In the genomic region with DNA sequence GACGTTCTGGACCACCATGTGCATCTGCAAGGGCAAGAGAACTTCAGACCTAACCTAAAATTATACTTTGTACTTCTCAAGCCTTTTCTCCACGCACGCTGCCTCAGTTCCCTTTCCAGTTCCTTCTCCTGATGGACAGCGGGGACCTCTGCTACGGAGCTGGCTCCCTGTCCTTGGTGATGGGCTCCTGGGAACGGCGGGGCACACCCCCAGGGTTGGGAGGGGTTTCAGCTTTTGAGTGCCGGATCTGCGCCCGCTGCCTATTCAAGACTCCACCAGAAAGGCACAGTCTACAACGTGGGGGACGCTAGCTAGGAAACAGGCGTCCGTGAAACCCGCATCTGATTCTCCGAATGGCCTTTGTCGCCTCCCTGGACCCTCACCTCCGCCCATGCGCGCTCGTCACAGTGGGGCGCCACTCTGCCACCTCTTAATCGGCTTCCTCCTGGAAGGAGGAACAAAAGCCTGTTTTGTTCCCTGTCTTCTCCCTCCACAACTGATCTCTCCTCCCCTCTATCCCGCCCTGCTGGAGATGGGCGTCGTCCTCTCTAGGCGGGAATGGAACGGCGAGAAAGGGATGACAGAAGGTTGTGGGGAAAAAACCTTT, we compare ENCODE assay signal across 14 cellular contexts. TPM values are rescaled to one million over a fixed set of nuclear protein-coding genes. Genes with fewer than 3 reads are reported as not detected.
DNase-seq lines count a peak whose midpoint lies in the region; ATAC-seq and TF ChIP-seq lines count a peak whose summit lies in the region.
"Had no signal": no experiment of that assay in that cellular context is flagged by ENCODE, and none has a peak within 500 bp of the region (broad histone marks: within the 10 kb centered on the region; RNA-seq: fewer than 3 reads in every experiment).

No MANE protein-coding gene starts in this region.

- peak overlapping the region; percentile 81 for H3K4me3 ChIP-seq in GM23338
- peak overlapping the region in 1 of 4 experiments; percentile 26 for H3K4me3 ChIP-seq in fibroblast of lung (replicated peaks in 1 of 4; ENCODE audit: control extremely low read depth in 1 of 4, insufficient read depth in 1 of 4, low read depth in 3 of 4, low read length in 4 of 4)

- H3K27ac Mint-ChIP-seq in GM23338 (no peak overlapping the region), progenitor cell of endocrine pancreas (no peak overlapping the region)
- H3K27ac Mint-ChIP-seq in activated CD4-positive, alpha-beta T cell treated with anti-CD3 and anti-CD28 coated beads, Interleukin-2, amount 10 ng/mL, durations not matched to agents 24 days and 14 days, result no peak overlapping the region
- H3K27ac Mint-ChIP-seq: activated T-cell treated with anti-CD3 and anti-CD28 coated beads, Interleukin-2, amount 50 U/mL, for 24 hours; T-helper 1 cell treated with Interleukin-12 subunit alpha and Interleukin-12 subunit beta and Interleukin-4 antibody, amounts not matched to agents 30 μg/mL and 1 μg/mL, for 36 hours had no signal

- H3K4me3 Mint-ChIP-seq in GM23338, result peak overlapping the region; percentile 83
- H3K4me3 Mint-ChIP-seq in progenitor cell of endocrine pancreas (ENCODE audit: low read depth), result peak overlapping the region; percentile 64
- H3K4me3 Mint-ChIP-seq in activated CD4-positive, alpha-beta T cell treated with anti-CD3 and anti-CD28 coated beads, Interleukin-2, amount 10 ng/mL, durations not matched to agents 24 days and 14 days, result no peak overlapping the region
- H3K4me3 Mint-ChIP-seq: activated T-cell treated with anti-CD3 and anti-CD28 coated beads, Interleukin-2, amount 50 U/mL, for 24 hours; T-helper 1 cell treated with Interleukin-12 subunit alpha and Interleukin-12 subunit beta and Interleukin-4 antibody, amounts not matched to agents 30 μg/mL and 1 μg/mL, for 36 hours had no signal

- peak overlapping the region; percentile 98 for H2AFZ ChIP-seq in GM23338
- no peak overlapping the region for H2AFZ ChIP-seq in fibroblast of lung (ENCODE audit: low read length)

- no peaks in the 10 kb centered on the region for H3K36me3 ChIP-seq in GM23338 (ENCODE audit: insufficient read depth)
- no peaks in the 10 kb centered on the region for H3K36me3 ChIP-seq in fibroblast of lung (ENCODE audit: control insufficient read depth, insufficient read depth, low read length)

- H3K9me3 Mint-ChIP-seq in GM23338 (no peaks in the 10 kb centered on the region), progenitor cell of endocrine pancreas (ENCODE audit: low read depth) (no peaks in the 10 kb centered on the region)
- no peaks in the 10 kb centered on the region for H3K9me3 Mint-ChIP-seq in activated CD4-positive, alpha-beta T cell treated with anti-CD3 and anti-CD28 coated beads, Interleukin-2, amount 10 ng/mL, durations not matched to agents 24 days and 14 days
- H3K9me3 Mint-ChIP-seq: activated T-cell treated with anti-CD3 and anti-CD28 coated beads, Interleukin-2, amount 50 U/mL, for 24 hours; T-helper 1 cell treated with Interleukin-12 subunit alpha and Interleukin-12 subunit beta and Interleukin-4 antibody, amounts not matched to agents 30 μg/mL and 1 μg/mL, for 36 hours had no signal

- H3K4me1 ChIP-seq in GM23338 (ENCODE audit: insufficient read depth) (peaks cover 27% of the 10 kb centered on the region), fibroblast of lung (ENCODE audit: control insufficient read depth, extremely low read depth, insufficient read depth, low read length) (no peaks in the 10 kb centered on the region)

- no peaks in the 10 kb centered on the region for H3K36me3 Mint-ChIP-seq in GM23338 (ENCODE audit: low read depth)
- H3K36me3 Mint-ChIP-seq in progenitor cell of endocrine pancreas (ENCODE audit: insufficient read depth), result no peaks in the 10 kb centered on the region
- H3K36me3 Mint-ChIP-seq in activated CD4-positive, alpha-beta T cell treated with anti-CD3 and anti-CD28 coated beads, Interleukin-2, amount 10 ng/mL, durations not matched to agents 24 days and 14 days (ENCODE audit: low read depth), result no peaks in the 10 kb centered on the region

- intact Hi-C loops in activated CD4-positive, alpha-beta T cell treated with anti-CD3 and anti-CD28 coated beads, Interleukin-2, amount 10 ng/mL, durations not matched to agents 24 days and 14 days (cut with micrococcal nuclease), result no loop called here

- H3K9me2 ChIP-seq in GM23338 (ENCODE audit: insufficient read depth), result no peaks in the 10 kb centered on the region

- H3K4me1 Mint-ChIP-seq in GM23338, result peaks cover 23% of the 10 kb centered on the region; the same call in 2 of the 3 replicates
- peaks cover 18% of the 10 kb centered on the region for H3K4me1 Mint-ChIP-seq in progenitor cell of endocrine pancreas (ENCODE audit: low read depth)
- no peaks in the 10 kb centered on the region for H3K4me1 Mint-ChIP-seq in activated CD4-positive, alpha-beta T cell treated with anti-CD3 and anti-CD28 coated beads, Interleukin-2, amount 10 ng/mL, durations not matched to agents 24 days and 14 days

- no peak overlapping the region for H3K27ac ChIP-seq in GM23338 (ENCODE audit: low read depth)
- no peak overlapping the region for H3K27ac ChIP-seq in fibroblast of lung (ENCODE audit: insufficient read depth, low read length)

- H3K9ac ChIP-seq in fibroblast of lung (ENCODE audit: insufficient read depth, low read length), result no peak overlapping the region

- H4K20me1 ChIP-seq in GM23338 (replicated peaks; ENCODE audit: insufficient read depth) (no peaks in the 10 kb centered on the region), fibroblast of lung (ENCODE audit: control insufficient read depth, extremely low read depth, insufficient read depth, low read length) (no peaks in the 10 kb centered on the region)

- ATAC-seq in GM23338 (peak; percentile 81), GM18520 (IDR thresholded peaks at IDR 0.05; ENCODE audit: unreplicated experiment) (no peak)

- peak; percentile 65 for DNase-seq in GM23338 (ENCODE audit: low spot score)
- peak; percentile 78 to 90 for DNase-seq in NCI-H526 (lab: John Stamatoyannopoulos, UW)
- no peak for DNase-seq in fibroblast of lung (ENCODE audit: low read depth in 2 of 2)
- DNase-seq in progenitor cell of endocrine pancreas (ENCODE audit: low spot score, unreplicated experiment), result no peak
- DNase-seq in cortex of kidney (lab: John Stamatoyannopoulos, UW), result no peak
- no peak for DNase-seq in activated CD4-positive, alpha-beta T cell treated with anti-CD3 and anti-CD28 coated beads, Interleukin-2, amount 10 ng/mL, durations not matched to agents 24 days and 14 days
- no peak for DNase-seq in NK-92 (lab: John Stamatoyannopoulos, UW; ENCODE audit: unreplicated experiment)
- DNase-seq: activated T-cell treated with anti-CD3 and anti-CD28 coated beads, Interleukin-2, amount 50 U/mL, for 24 hours; DND-41 had no signal

- H3K4me2 ChIP-seq in GM23338 (peak overlapping the region; percentile 97), fibroblast of lung (ENCODE audit: extremely low read depth, insufficient read depth, low read length) (peak overlapping the region; percentile 35)

- H3K79me2 ChIP-seq in GM23338 (replicated peaks; ENCODE audit: insufficient read depth) (no peaks in the 10 kb centered on the region), fibroblast of lung (ENCODE audit: control insufficient read depth, insufficient read depth, low read length) (no peaks in the 10 kb centered on the region)

- peaks cover 33% of the 10 kb centered on the region for H3K27me3 ChIP-seq in GM23338 (ENCODE audit: insufficient read depth)
- H3K27me3 ChIP-seq in fibroblast of lung (ENCODE audit: control insufficient read depth, insufficient read depth, low read length), result no peaks in the 10 kb centered on the region

- no peaks in the 10 kb centered on the region for H3K9me3 ChIP-seq in fibroblast of lung (ENCODE audit: control insufficient read depth, insufficient read depth, low read depth, low read length)

- TF ChIP-seq CTCF in GM23338 (conservative IDR thresholded peaks at IDR 0.05; ENCODE audit: low read depth in 2 of 2), result no peak; a peak in 1 of 4 replicates
- no peak for TF ChIP-seq CTCF in fibroblast of lung (conservative IDR thresholded peaks at IDR 0.05 in 1 of 2, IDR thresholded peaks at IDR 0.05 in 1 of 2; ENCODE audit: low read depth in 1 of 2, low read length in 2 of 2)
- no peak for TF ChIP-seq CTCF in progenitor cell of endocrine pancreas (IDR thresholded peaks at IDR 0.05; ENCODE audit: unreplicated experiment)

- H3F3A ChIP-seq in GM23338 (replicated peaks; ENCODE audit: low read depth), result no peaks in the 10 kb centered on the region

- H3K27me3 Mint-ChIP-seq in GM23338 (ENCODE audit: insufficient read depth, low read depth, poor library complexity) (peaks cover 30% of the 10 kb centered on the region), progenitor cell of endocrine pancreas (peaks cover 65% of the 10 kb centered on the region)
- peaks cover 42% of the 10 kb centered on the region for H3K27me3 Mint-ChIP-seq in activated CD4-positive, alpha-beta T cell treated with anti-CD3 and anti-CD28 coated beads, Interleukin-2, amount 10 ng/mL, durations not matched to agents 24 days and 14 days

TF ChIP-seq in GM23338, 12 proteins besides CTCF, POLR2A, EP300 and RAD21 (continues in another document):
- no peak for TF ChIP-seq ZNF331 (CRISPR knock-in tag; IDR thresholded peaks at IDR 0.05; ENCODE audit: low read depth)

RNA-seq across cellular contexts. Expression of gene GPR149, which starts 2.2 kb away (rescaled TPM):
- total RNA-seq in GM23338 (2014; rRNA removed; shearing (Covaris generic)), result 0.21 TPM in 1 of 2 replicates, not detected in the other
- polyA plus RNA-seq in GM23338 (2016; fragmentation: Nextera tagmentation; extraction: Ambion mirVana) (0.11 TPM in 1 of 2 replicates, not detected in the other), fibroblast of lung (not detected in 2 replicates)
- total RNA-seq in fibroblast of lung (not detected in 2 replicates), progenitor cell of endocrine pancreas (not detected in 2 replicates)
- not detected in 2 replicates for polyA plus RNA-seq in fibroblast of lung (2012)
- polyA minus RNA-seq in fibroblast of lung (ENCODE audit: low replicate concordance), result not detected in 2 replicates
- not detected in 2 replicates for total RNA-seq in activated CD4-positive, alpha-beta T cell treated with anti-CD3 and anti-CD28 coated beads, Interleukin-2, amount 10 ng/mL, durations not matched to agents 24 days and 14 days
- total RNA-seq: dermis microvascular lymphatic vessel endothelial cell, LHCN-M2, liver had no signal
- polyA plus RNA-seq: liver had no signal

Comparison
In these comparisons a context has a peak if more than half of its experiments do, and no peak if none do; other contexts are left out.
1. DNase-seq: peak in GM23338 (single experiment) and NCI-H526 (2 of 2); none in fibroblast of lung (0 of 2), progenitor cell of endocrine pancreas (single experiment), cortex of kidney (single experiment), activated CD4-positive, alpha-beta T cell treated with anti-CD3 and anti-CD28 coated beads, Interleukin-2, amount 10 ng/mL, durations not matched to agents 24 days and 14 days (single experiment) and NK-92 (single experiment).